1 cellular context compared by ENCODE assay signal in the genomic region with DNA sequence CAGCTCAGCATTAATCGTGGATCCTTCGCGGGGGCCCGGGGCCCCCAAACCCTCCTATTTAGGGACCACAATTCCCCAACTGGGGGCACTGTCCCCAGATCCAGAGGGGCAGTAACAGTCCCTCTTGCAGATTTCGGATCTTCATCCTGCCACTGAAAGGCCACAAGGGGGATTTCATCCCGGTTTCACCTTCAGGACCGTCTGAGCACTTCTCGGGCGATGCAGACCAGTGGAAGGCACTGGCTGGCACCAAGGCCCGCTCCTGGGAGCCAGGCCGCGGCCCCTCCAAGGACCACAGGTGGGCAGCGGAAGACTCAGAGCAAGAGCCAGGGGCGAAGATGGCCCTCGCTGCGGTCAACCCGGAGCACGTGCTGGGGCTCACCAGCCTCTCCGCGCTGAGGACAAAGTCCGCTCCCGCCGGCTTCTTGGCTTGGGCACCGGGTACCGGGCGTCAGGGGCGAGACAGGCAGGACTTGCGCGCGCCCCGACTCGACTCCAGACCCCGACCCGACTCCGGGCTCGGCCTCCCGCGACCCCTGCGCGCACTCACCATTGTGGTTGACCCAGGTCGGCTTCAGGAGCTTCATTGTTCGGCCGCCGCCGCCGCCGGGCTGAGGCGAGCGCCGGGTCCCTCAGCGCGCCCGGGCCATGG.
A peak's percentile ranks its signal among the peaks of the same experiment; 100 is the strongest.
TF ChIP-seq lines count a peak whose summit lies in the region.

No MANE protein-coding gene starts in this region.

TF ChIP-seq in K562, 482 proteins besides CTCF, POLR2A, EP300 and RAD21 (continues in another document):
- TF ChIP-seq NR2F6 (CRISPR knock-in tag; IDR thresholded peaks at IDR 0.05) (no peak), RFX7 (CRISPR knock-in tag; IDR thresholded peaks at IDR 0.05) (0 out of 2 replicates have a peak, but pooled peaks have one; percentile 46), DACH1 (IDR thresholded peaks at IDR 0.05; ENCODE audit: partially characterized antibody) (no peak), MTF1 (CRISPR knock-in tag; IDR thresholded peaks at IDR 0.05; ENCODE audit: borderline replicate concordance) (0 out of 2 replicates have a peak, but pooled peaks have one; percentile 5), ZNF766 (CRISPR knock-in tag; conservative IDR thresholded peaks at IDR 0.05) (no peak), SMARCA4 (IDR thresholded peaks at IDR 0.05) (no peak), ARID4B (CRISPR knock-in tag; IDR thresholded peaks at IDR 0.05) (no peak), NCOA6 (IDR thresholded peaks at IDR 0.05) (no peak), ZNF764 (CRISPR knock-in tag; IDR thresholded peaks at IDR 0.05; ENCODE audit: low read depth) (0 out of 2 replicates have a peak, but pooled peaks have one; percentile 50), CAMTA2 (CRISPR knock-in tag; conservative IDR thresholded peaks at IDR 0.05) (no peak), RFX5 (IDR thresholded peaks at IDR 0.05; ENCODE audit: low read depth, low read length) (no peak), CHCHD3 (CRISPR knock-in tag; IDR thresholded peaks at IDR 0.05) (peak; percentile 60; the same call in 1 of the 2 replicates), SETDB1 (IDR thresholded peaks at IDR 0.05; ENCODE audit: low read length) (no peak), KAT8 (IDR thresholded peaks at IDR 0.05; ENCODE audit: low read depth) (no peak), ZNF121 (CRISPR knock-in tag; conservative IDR thresholded peaks at IDR 0.05) (no peak), TAF7 (tag; IDR thresholded peaks at IDR 0.05) (peak; percentile 23; the same call in 1 of the 2 replicates), ARID3B (CRISPR knock-in tag; IDR thresholded peaks at IDR 0.05; ENCODE audit: borderline replicate concordance) (peak; percentile 27; the same call in 1 of the 2 replicates), MYBL2 (IDR thresholded peaks at IDR 0.05; ENCODE audit: low read depth) (no peak), MYBL2 (CRISPR knock-in tag; IDR thresholded peaks at IDR 0.05; ENCODE audit: borderline replicate concordance) (no peak), SIN3A (IDR thresholded peaks at IDR 0.05; ENCODE audit: borderline replicate concordance in 2 of 2, control insufficient read depth in 1 of 2, low read depth in 2 of 2, low read length in 2 of 2) (peak in 1 of 2 experiments; percentile 87; a peak in 1 of 4 replicates), ARID2 (IDR thresholded peaks at IDR 0.05) (no peak), MCM5 (IDR thresholded peaks at IDR 0.05; ENCODE audit: low read depth) (no peak), ESRRA (IDR thresholded peaks at IDR 0.05; ENCODE audit: borderline replicate concordance, low read depth) (no peak), STAT5A (IDR thresholded peaks at IDR 0.05; ENCODE audit: borderline replicate concordance, low read length) (no peak), MYC (IDR thresholded peaks at IDR 0.05; ENCODE audit: low read depth, low read length) (peak; percentile 95), MYC (CRISPR knock-in tag; IDR thresholded peaks at IDR 0.05; ENCODE audit: borderline replicate concordance, low read depth) (peak; percentile 98), THRAP3 (IDR thresholded peaks at IDR 0.05; ENCODE audit: borderline replicate concordance) (no peak), TCF15 (CRISPR knock-in tag; IDR thresholded peaks at IDR 0.05) (no peak), CREBBP (IDR thresholded peaks at IDR 0.05; ENCODE audit: low read depth, low read length) (no peak), TAL1 (IDR thresholded peaks at IDR 0.05) (no peak), MYNN (IDR thresholded peaks at IDR 0.05) (no peak), MYNN (CRISPR knock-in tag; IDR thresholded peaks at IDR 0.05) (no peak), FOXM1 (IDR thresholded peaks at IDR 0.05; ENCODE audit: low read depth) (no peak), FOXM1 (CRISPR knock-in tag; IDR thresholded peaks at IDR 0.05; ENCODE audit: low read depth) (no peak), ZSCAN32 (CRISPR knock-in tag; IDR thresholded peaks at IDR 0.05) (no peak), ZNF133 (CRISPR knock-in tag; IDR thresholded peaks at IDR 0.05) (0 out of 2 replicates have a peak, but pooled peaks have one; percentile 11), GMEB1 (CRISPR knock-in tag; IDR thresholded peaks at IDR 0.05) (no peak), HMGN3 (IDR thresholded peaks at IDR 0.05; ENCODE audit: borderline replicate concordance, extremely low read depth, insufficient read length, low read depth, low read length) (no peak), ELF4 (CRISPR knock-in tag; IDR thresholded peaks at IDR 0.05) (no peak), LARP7 (IDR thresholded peaks at IDR 0.05) (no peak), SLC30A9 (CRISPR knock-in tag; IDR thresholded peaks at IDR 0.05) (no peak), SMARCE1 (IDR thresholded peaks at IDR 0.05) (no peak), HSF4 (CRISPR knock-in tag; IDR thresholded peaks at IDR 0.05; ENCODE audit: borderline replicate concordance) (no peak), ZNF75A (CRISPR knock-in tag; IDR thresholded peaks at IDR 0.05) (no peak), ZFPM2 (CRISPR knock-in tag; IDR thresholded peaks at IDR 0.05) (peak; percentile 70; the same call in 1 of the 2 replicates), ZFP1 (CRISPR knock-in tag; IDR thresholded peaks at IDR 0.05) (no peak), FOXA1 (IDR thresholded peaks at IDR 0.05; ENCODE audit: borderline replicate concordance) (no peak), POLR2B (IDR thresholded peaks at IDR 0.05; ENCODE audit: low read depth, partially characterized antibody) (no peak), ARNT (IDR thresholded peaks at IDR 0.05) (no peak)
- TF ChIP-seq, protein P1, sequence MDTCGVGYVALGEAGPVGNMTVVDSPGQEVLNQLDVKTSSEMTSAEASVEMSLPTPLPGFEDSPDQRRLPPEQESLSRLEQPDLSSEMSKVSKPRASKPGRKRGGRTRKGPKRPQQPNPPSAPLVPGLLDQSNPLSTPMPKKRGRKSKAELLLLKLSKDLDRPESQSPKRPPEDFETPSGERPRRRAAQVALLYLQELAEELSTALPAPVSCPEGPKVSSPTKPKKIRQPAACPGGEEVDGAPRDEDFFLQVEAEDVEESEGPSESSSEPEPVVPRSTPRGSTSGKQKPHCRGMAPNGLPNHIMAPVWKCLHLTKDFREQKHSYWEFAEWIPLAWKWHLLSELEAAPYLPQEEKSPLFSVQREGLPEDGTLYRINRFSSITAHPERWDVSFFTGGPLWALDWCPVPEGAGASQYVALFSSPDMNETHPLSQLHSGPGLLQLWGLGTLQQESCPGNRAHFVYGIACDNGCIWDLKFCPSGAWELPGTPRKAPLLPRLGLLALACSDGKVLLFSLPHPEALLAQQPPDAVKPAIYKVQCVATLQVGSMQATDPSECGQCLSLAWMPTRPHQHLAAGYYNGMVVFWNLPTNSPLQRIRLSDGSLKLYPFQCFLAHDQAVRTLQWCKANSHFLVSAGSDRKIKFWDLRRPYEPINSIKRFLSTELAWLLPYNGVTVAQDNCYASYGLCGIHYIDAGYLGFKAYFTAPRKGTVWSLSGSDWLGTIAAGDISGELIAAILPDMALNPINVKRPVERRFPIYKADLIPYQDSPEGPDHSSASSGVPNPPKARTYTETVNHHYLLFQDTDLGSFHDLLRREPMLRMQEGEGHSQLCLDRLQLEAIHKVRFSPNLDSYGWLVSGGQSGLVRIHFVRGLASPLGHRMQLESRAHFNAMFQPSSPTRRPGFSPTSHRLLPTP (IDR thresholded peaks at IDR 0.05; ENCODE audit: borderline replicate concordance, extremely low read depth, insufficient read length) = no peak
- TF ChIP-seq, protein P2, sequence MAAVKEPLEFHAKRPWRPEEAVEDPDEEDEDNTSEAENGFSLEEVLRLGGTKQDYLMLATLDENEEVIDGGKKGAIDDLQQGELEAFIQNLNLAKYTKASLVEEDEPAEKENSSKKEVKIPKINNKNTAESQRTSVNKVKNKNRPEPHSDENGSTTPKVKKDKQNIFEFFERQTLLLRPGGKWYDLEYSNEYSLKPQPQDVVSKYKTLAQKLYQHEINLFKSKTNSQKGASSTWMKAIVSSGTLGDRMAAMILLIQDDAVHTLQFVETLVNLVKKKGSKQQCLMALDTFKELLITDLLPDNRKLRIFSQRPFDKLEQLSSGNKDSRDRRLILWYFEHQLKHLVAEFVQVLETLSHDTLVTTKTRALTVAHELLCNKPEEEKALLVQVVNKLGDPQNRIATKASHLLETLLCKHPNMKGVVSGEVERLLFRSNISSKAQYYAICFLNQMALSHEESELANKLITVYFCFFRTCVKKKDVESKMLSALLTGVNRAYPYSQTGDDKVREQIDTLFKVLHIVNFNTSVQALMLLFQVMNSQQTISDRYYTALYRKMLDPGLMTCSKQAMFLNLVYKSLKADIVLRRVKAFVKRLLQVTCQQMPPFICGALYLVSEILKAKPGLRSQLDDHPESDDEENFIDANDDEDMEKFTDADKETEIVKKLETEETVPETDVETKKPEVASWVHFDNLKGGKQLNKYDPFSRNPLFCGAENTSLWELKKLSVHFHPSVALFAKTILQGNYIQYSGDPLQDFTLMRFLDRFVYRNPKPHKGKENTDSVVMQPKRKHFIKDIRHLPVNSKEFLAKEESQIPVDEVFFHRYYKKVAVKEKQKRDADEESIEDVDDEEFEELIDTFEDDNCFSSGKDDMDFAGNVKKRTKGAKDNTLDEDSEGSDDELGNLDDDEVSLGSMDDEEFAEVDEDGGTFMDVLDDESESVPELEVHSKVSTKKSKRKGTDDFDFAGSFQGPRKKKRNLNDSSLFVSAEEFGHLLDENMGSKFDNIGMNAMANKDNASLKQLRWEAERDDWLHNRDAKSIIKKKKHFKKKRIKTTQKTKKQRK (IDR thresholded peaks at IDR 0.05; ENCODE audit: borderline replicate concordance, low read depth, low read length) = no peak
- TF ChIP-seq, protein P3, sequence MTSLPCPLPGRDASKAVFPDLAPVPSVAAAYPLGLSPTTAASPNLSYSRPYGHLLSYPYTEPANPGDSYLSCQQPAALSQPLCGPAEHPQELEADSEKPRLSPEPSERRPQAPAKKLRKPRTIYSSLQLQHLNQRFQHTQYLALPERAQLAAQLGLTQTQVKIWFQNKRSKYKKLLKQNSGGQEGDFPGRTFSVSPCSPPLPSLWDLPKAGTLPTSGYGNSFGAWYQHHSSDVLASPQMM (CRISPR knock-in tag; IDR thresholded peaks at IDR 0.05) = no peak
